In the genomic region with DNA sequence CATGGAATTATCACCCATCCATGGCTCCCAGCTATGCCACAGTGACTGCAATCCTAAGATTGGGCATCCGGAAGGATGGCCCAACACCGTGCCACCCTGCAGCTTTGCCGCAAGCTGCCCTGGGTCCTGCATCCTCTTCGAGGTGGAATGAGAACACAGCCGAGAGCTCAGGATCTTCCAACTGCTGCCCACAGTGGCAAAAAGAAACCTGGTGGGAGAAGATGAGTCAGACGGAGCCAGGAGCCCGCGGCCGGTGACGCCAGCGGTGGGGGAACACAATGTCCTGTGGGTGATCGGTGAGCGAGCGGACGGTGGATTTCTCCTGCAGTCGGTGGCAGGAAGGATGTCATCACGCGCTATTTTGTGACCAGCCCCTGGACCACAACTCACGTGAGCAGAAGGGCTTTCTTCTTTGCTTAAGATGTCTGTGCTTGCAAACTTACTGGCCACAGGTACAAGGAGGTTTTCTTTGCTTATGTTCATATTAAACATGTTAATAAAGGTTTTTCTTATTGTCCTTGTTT, we compare ENCODE assay signal across 8 cellular contexts. TPM values are rescaled to one million over a fixed set of nuclear protein-coding genes. Genes with fewer than 3 reads are reported as not detected.
A peak's percentile ranks its signal among the peaks of the same experiment; 100 is the strongest.
DNase-seq lines count a peak whose midpoint lies in the region; ATAC-seq and TF ChIP-seq lines count a peak whose summit lies in the region.

No MANE protein-coding gene starts in this region.

- H3K27me3 Mint-ChIP-seq in osteocyte (ENCODE audit: unreplicated experiment): peaks cover 4% of the 10 kb centered on the region

- peak overlapping the region; percentile 83 for H3K27ac Mint-ChIP-seq in osteocyte (ENCODE audit: unreplicated experiment)

- ATAC-seq in GM19463 (IDR thresholded peaks at IDR 0.05; ENCODE audit: unreplicated experiment): no peak

- no peaks in the 10 kb centered on the region for H3K9me3 Mint-ChIP-seq in osteocyte (ENCODE audit: unreplicated experiment)

- no peaks in the 10 kb centered on the region for H3K36me3 ChIP-seq in thymus (ENCODE audit: control insufficient read depth, insufficient read depth)

- H3K27me3 ChIP-seq in thymus (ENCODE audit: control insufficient read depth, insufficient read depth): no peaks in the 10 kb centered on the region

- DNase-seq in SIG-M5 treated with dmso at 0.1 percent for 504 hours (lab: John Stamatoyannopoulos, UW; ENCODE audit: unreplicated experiment): peak; percentile 79
- DNase-seq in SIG-M5 (lab: John Stamatoyannopoulos, UW): no peak
- peak; percentile 59 to 64 for DNase-seq in NOMO-1 (lab: John Stamatoyannopoulos, UW; ENCODE audit: unreplicated experiment in 2 of 2)
- peak; percentile 93 for DNase-seq in activated CD8-positive, alpha-beta memory T cell treated with anti-CD3 and anti-CD28 coated beads, Interleukin-2, amount 50 U/mL, for 48 hours
- DNase-seq in erythroblast (lab: John Stamatoyannopoulos, UW): peak in 1 of 2 experiments; percentile 63
- DNase-seq in osteocyte (ENCODE audit: extremely low spot score, unreplicated experiment): peak; percentile 84

- no peak for TF ChIP-seq CTCF in osteocyte (IDR thresholded peaks at IDR 0.05)

- H3K4me1 ChIP-seq in thymus (ENCODE audit: control insufficient read depth, insufficient read depth, low read length): peaks cover 52% of the 10 kb centered on the region

- peak overlapping the region; percentile 49 for H3K4me3 ChIP-seq in thymus (ENCODE audit: low read length)

- H3K27ac ChIP-seq in thymus (ENCODE audit: low read depth): peak overlapping the region; percentile 97

- peak; percentile 55 for TF ChIP-seq POLR2A in erythroblast (IDR thresholded peaks at IDR 0.05; ENCODE audit: low read length)

- no peaks in the 10 kb centered on the region for H3K36me3 Mint-ChIP-seq in osteocyte (ENCODE audit: unreplicated experiment)

- H3K4me3 Mint-ChIP-seq in osteocyte (ENCODE audit: unreplicated experiment): peak overlapping the region; percentile 48

- peaks cover 48% of the 10 kb centered on the region for H3K4me1 Mint-ChIP-seq in osteocyte (ENCODE audit: unreplicated experiment)

- 11% methylated on average over 19 of the region's 19 CpGs for WGBS in thymus

- no peaks in the 10 kb centered on the region for H3K9me3 ChIP-seq in thymus (ENCODE audit: control insufficient read depth)

RNA-seq across cellular contexts. Expression of a gene that starts 20.1 kb away (rescaled TPM):
- total RNA-seq in osteocyte: 1.0 TPM in 2 replicates
- 153 TPM for polyA plus RNA-seq in thymus

RNA-seq across cellular contexts. Expression of a gene that starts 23.8 kb away (rescaled TPM):
- total RNA-seq in osteocyte: 118 and 124 TPM in 2 replicates
- polyA plus RNA-seq in thymus: 113 TPM

RNA-seq across cellular contexts. Expression of a gene that starts 36.2 kb away (rescaled TPM):
- total RNA-seq in osteocyte: 24.1 and 28.6 TPM in 2 replicates
- polyA plus RNA-seq in thymus: 11.7 TPM
